ENCODE assay signal across 9 cellular contexts in the genomic region with DNA sequence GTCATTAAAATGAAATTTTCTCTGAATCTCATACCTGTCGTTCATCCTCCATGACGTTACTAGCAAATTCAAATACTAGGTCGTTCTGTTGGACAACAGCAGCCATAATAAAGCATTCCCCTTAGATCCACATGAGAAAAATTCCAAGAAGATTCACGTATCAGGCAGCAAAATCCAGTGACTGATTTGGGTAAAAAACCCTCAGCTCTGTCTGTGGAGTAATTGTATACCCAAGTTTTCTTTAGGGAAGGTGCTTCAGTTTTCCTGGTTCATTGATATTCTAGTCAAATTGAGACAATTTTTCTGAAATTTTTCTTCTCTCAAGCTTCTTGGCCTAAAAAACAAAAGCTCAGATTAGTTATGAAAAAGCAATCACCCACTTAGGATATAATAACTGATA. TPM values are rescaled to one million over a fixed set of nuclear protein-coding genes. Genes with fewer than 3 reads are reported as not detected.
A peak's percentile ranks its signal among the peaks of the same experiment; 100 is the strongest.
DNase-seq lines count a peak whose midpoint lies in the region; ATAC-seq, FAIRE-seq and TF ChIP-seq lines count a peak whose summit lies in the region.
"Had no signal": no experiment of that assay in that cellular context is flagged by ENCODE, and none has a peak within 500 bp of the region (broad histone marks: within the 10 kb centered on the region; RNA-seq: fewer than 3 reads in every experiment).

No MANE protein-coding gene starts in this region.

- H3K18ac ChIP-seq in mesenchymal stem cell (ENCODE audit: low read depth in 1 of 2, low read length in 2 of 2): peak overlapping the region in 1 of 2 experiments; percentile 43

- H2BK12ac ChIP-seq in mesenchymal stem cell (ENCODE audit: low read length in 2 of 2): no peak overlapping the region

- H3K36me3 ChIP-seq in SJCRH30 (no peaks in the 10 kb centered on the region), small intestine (ENCODE audit: control insufficient read depth in 2 of 2, insufficient read depth in 2 of 2, low read length in 2 of 2) (no peaks in the 10 kb centered on the region), mesenchymal stem cell (ENCODE audit: control insufficient read depth in 1 of 2, insufficient read depth in 2 of 2, low read depth in 1 of 2, low read length in 2 of 2) (peaks cover 0 to 22% of the 10 kb centered on the region in 2 experiments)

- H2BK15ac ChIP-seq in mesenchymal stem cell (ENCODE audit: low read depth, poor library complexity, severe bottlenecking): no peak overlapping the region

- ATAC-seq in sciatic nerve: no peak

- H3K9ac ChIP-seq in mesenchymal stem cell (ENCODE audit: low read length): no peak overlapping the region

- H3K27ac ChIP-seq in SJCRH30 (peak overlapping the region; percentile 71), small intestine (ENCODE audit: low read depth in 1 of 2, low read length in 1 of 2) (peak overlapping the region; percentile 50 to 88), mesenchymal stem cell (ENCODE audit: low read length, poor library complexity, severe bottlenecking) (no peak overlapping the region)

- no peak overlapping the region for H3K23ac ChIP-seq in mesenchymal stem cell (ENCODE audit: low read length in 2 of 2)

- no peak overlapping the region for H3K14ac ChIP-seq in mesenchymal stem cell (ENCODE audit: low read length in 2 of 2)

- FAIRE-seq in GM12892 (lab: Jason Lieb, UNC): peak; percentile 70
- FAIRE-seq in small intestine (lab: Jason Lieb, UNC): no peak

- DNase-seq in GM12892 (ENCODE audit: insufficient read length): no peak
- peak in 1 of 2 experiments; percentile 46 for DNase-seq in SJCRH30
- peak; percentile 27 to 66 for DNase-seq in erythroblast (lab: John Stamatoyannopoulos, UW)
- DNase-seq in small intestine: no peak
- DNase-seq in sciatic nerve (ENCODE audit: low spot score): no peak
- no peak for DNase-seq in NCI-H510A treated with DMSO at 0.1 percent for 48 hours (lab: John Stamatoyannopoulos, UW)
- DNase-seq in mesenchymal stem cell: no peak
- no peak for DNase-seq in NCI-H2029 (lab: John Stamatoyannopoulos, UW)
- DNase-seq: activated CD4-positive, CD25-positive, alpha-beta regulatory T cell treated with anti-CD3 and anti-CD28 coated beads, Interleukin-2, amount 50 U/mL, for 72 hours had no signal

- H3K4me1 ChIP-seq in SJCRH30 (peaks cover 23% of the 10 kb centered on the region), small intestine (ENCODE audit: control insufficient read depth in 2 of 2, insufficient read depth in 1 of 2, low read depth in 1 of 2, low read length in 1 of 2) (peaks cover 4 to 22% of the 10 kb centered on the region in 2 donors), mesenchymal stem cell (ENCODE audit: control insufficient read depth, insufficient read depth, low read depth, low read length) (no peaks in the 10 kb centered on the region)

- no peaks in the 10 kb centered on the region for H3K27me3 ChIP-seq in SJCRH30
- H3K27me3 ChIP-seq in small intestine (ENCODE audit: control insufficient read depth in 2 of 2, insufficient read depth in 2 of 2, low read length in 2 of 2): no peaks in the 10 kb centered on the region
- no peaks in the 10 kb centered on the region for H3K27me3 ChIP-seq in mesenchymal stem cell (ENCODE audit: control insufficient read depth in 1 of 2, insufficient read depth in 1 of 2, low read length in 2 of 2)

- H3K4me3 ChIP-seq in SJCRH30 (peak overlapping the region; percentile 51), small intestine (ENCODE audit: low read depth in 1 of 2, low read length in 2 of 2) (peak overlapping the region in 1 of 2 donors; percentile 3), mesenchymal stem cell (ENCODE audit: insufficient read depth in 1 of 2, low read depth in 1 of 2, low read length in 2 of 2) (no peak overlapping the region)

- H3K9me3 ChIP-seq in SJCRH30 (replicated peaks) (no peaks in the 10 kb centered on the region), small intestine (ENCODE audit: control insufficient read depth, low read depth) (no peaks in the 10 kb centered on the region), mesenchymal stem cell (ENCODE audit: control insufficient read depth, low read length) (no peaks in the 10 kb centered on the region)

- H2BK120ac ChIP-seq in mesenchymal stem cell (ENCODE audit: low read depth, low read length): no peak overlapping the region

- no peak overlapping the region for H4K91ac ChIP-seq in mesenchymal stem cell (ENCODE audit: low read length)

- intact Hi-C loops in sciatic nerve (cut with DNase I): no loop called here

- no peak overlapping the region for H3K4me2 ChIP-seq in mesenchymal stem cell (ENCODE audit: low read length, poor library complexity, severe bottlenecking)

- TF ChIP-seq POLR2A in GM12892 (IDR thresholded peaks at IDR 0.05; ENCODE audit: low read depth, low read length) (no peak), erythroblast (IDR thresholded peaks at IDR 0.05; ENCODE audit: low read length) (no peak)

- H2AK5ac ChIP-seq in mesenchymal stem cell (ENCODE audit: low read length, severe bottlenecking): no peak overlapping the region

- H3K4ac ChIP-seq in mesenchymal stem cell (ENCODE audit: low read depth in 1 of 2, low read length in 2 of 2): no peak overlapping the region

- 51 to 69% (median 52%) methylated on average over 4 of the region's 4 CpGs for WGBS in small intestine, 3 donors
- 70% methylated on average over 3 of the region's 4 CpGs for WGBS in mesenchymal stem cell

- peaks cover 4% of the 10 kb centered on the region for H3K79me1 ChIP-seq in mesenchymal stem cell (replicated peaks; ENCODE audit: low read length, poor library complexity, severe bottlenecking)

- H4K8ac ChIP-seq in mesenchymal stem cell (ENCODE audit: low read length): no peak overlapping the region

- H2BK5ac ChIP-seq in mesenchymal stem cell (ENCODE audit: low read depth, low read length, poor library complexity, severe bottlenecking): no peak overlapping the region

- H2AFZ ChIP-seq in mesenchymal stem cell (ENCODE audit: low read depth, low read length): no peak overlapping the region

RNA-seq across cellular contexts. Expression of a gene that starts 37.2 kb away (rescaled TPM):
- 57.3 TPM for polyA plus RNA-seq in GM12892 (2012; ENCODE audit: missing spikeins)
- 30.5 and 32.7 TPM in 2 replicates for total RNA-seq in SJCRH30 (2014; rRNA removed; shearing (Covaris generic))
- polyA plus RNA-seq in small intestine: 10 to 100 TPM; 34.3 to 40.8 (median 38.0) TPM
- 61.7 TPM for total RNA-seq in sciatic nerve
- 50.1 TPM for polyA plus RNA-seq in mesenchymal stem cell (2013, experiment 1 of 2)
- 49.3 TPM for polyA plus RNA-seq in mesenchymal stem cell (2013, experiment 2 of 2)

Comparison
In these comparisons a context has a peak if more than half of its experiments do, and no peak if none do; other contexts are left out.
1. DNase-seq: peak in erythroblast (2 of 2); none in GM12892 (single experiment), small intestine (single experiment), sciatic nerve (single experiment), NCI-H510A treated with DMSO at 0.1 percent for 48 hours (single experiment), mesenchymal stem cell (single experiment) and NCI-H2029 (single experiment).